Comparison of ENCODE assay signal across 8 cellular contexts in the genomic region with DNA sequence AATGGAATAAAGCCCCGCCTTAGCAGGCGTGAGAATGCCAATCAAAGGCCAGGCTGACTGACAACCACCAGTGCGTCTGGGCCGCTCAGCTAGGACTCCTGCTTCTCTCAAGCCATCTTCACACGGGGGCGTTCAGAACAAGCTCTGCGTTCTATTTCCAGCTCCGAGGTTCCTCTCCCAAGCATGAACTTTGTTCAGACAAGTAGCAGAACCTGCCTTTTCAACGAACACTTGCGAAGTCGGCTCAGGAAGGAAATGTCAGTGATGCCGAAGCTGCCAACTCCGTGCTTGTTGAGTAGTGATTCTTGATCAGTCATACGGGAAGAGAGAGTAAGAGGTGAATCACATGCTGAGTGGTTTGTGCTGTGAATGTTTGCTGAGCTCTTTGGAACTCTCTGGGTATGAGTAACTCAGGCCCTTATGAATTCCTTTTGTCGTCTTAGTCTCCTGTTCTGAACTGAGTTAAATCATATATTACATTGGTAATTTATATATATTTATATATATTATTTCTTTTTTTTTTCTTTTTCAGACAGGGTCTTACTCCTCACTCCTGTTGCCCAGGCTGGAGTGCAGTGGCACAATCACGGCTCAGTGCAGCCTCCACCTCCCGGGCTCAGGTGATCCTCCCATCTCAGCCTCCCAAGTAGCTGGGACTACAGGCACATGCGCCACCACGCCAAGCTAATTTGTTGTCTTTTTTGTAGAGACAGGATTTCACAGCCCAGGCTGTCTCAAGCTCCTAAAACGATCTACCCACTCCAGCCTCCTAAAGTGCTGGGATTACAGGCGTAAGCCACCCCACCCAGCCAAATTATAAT. TPM values are rescaled to one million over a fixed set of nuclear protein-coding genes. Genes with fewer than 3 reads are reported as not detected.
DNase-seq lines count a peak whose midpoint lies in the region; ATAC-seq and TF ChIP-seq lines count a peak whose summit lies in the region.

No MANE protein-coding gene starts in this region.

- no peak for TF ChIP-seq CTCF in activated B cell treated with CpG ODN at 0.5 μM for 24 hours (IDR thresholded peaks at IDR 0.05)
- no peak for TF ChIP-seq CTCF in chondrocyte (IDR thresholded peaks at IDR 0.05)

- peak overlapping the region; percentile 97 for H3K27ac Mint-ChIP-seq in activated B cell treated with CpG ODN at 0.5 μM for 24 hours
- H3K27ac Mint-ChIP-seq in chondrocyte (ENCODE audit: unreplicated experiment), result peak overlapping the region; percentile 99

- intact Hi-C loops in activated B cell treated with CpG ODN at 0.5 μM for 24 hours (cut with micrococcal nuclease) (loop anchor here (1.0 to 5.0 kb wide), 3 partner anchors 12 to 35 kb away; no protein-coding TSS in a partner anchor), posterior vena cava (cut with DNase I) (no loop called here)

- ATAC-seq in HG03378 (IDR thresholded peaks at IDR 0.05; ENCODE audit: unreplicated experiment) (peak; percentile 84), activated B cell treated with CpG ODN at 0.5 μM for 24 hours (ENCODE audit: low read depth) (peak; percentile 87)

- CTCF ChIA-PET in activated B cell treated with CpG ODN at 0.5 μM for 24 hours (lab: Charles Lee), result interaction anchor here (0.6 to 2.8 kb wide), 9 partner anchors 9 to 96 kb away, joined by 3 to 11 read pairs (median 7); a partner anchor contains a TSS

- POLR2A ChIA-PET in activated B cell treated with CpG ODN at 0.5 μM for 24 hours (lab: Charles Lee), result interaction anchor here (0.5 to 3.3 kb wide), 20 partner anchors 8 to 1456 kb away, joined by 3 to 130 read pairs (median 4); a partner anchor contains a TSS

- DNase-seq in AG08396 (ENCODE audit: low spot score) (peak; percentile 93), GM19238 (ENCODE audit: insufficient read length, low spot score) (peak; percentile 60), activated B cell treated with CpG ODN at 0.5 μM for 24 hours (peak; percentile 48), chondrocyte (ENCODE audit: low spot score) (no peak), posterior vena cava (ENCODE audit: low spot score) (peak; percentile 75), T-helper 9 cell (no peak), NCI-H748 (lab: John Stamatoyannopoulos, UW; ENCODE audit: unreplicated experiment) (no peak)

- H3K36me3 Mint-ChIP-seq in activated B cell treated with CpG ODN at 0.5 μM for 24 hours (ENCODE audit: low read depth) (no peaks in the 10 kb centered on the region), chondrocyte (ENCODE audit: low read depth) (no peaks in the 10 kb centered on the region)

- H3K27me3 Mint-ChIP-seq in activated B cell treated with CpG ODN at 0.5 μM for 24 hours (no peaks in the 10 kb centered on the region), chondrocyte (ENCODE audit: low read depth) (no peaks in the 10 kb centered on the region)

- peak overlapping the region; percentile 75 for H3K4me3 Mint-ChIP-seq in activated B cell treated with CpG ODN at 0.5 μM for 24 hours
- H3K4me3 Mint-ChIP-seq in chondrocyte (ENCODE audit: unreplicated experiment), result peak overlapping the region; percentile 53

- H3K4me1 Mint-ChIP-seq in activated B cell treated with CpG ODN at 0.5 μM for 24 hours (peaks cover 49% of the 10 kb centered on the region), chondrocyte (ENCODE audit: low read depth) (peaks cover 16% of the 10 kb centered on the region)

- no peaks in the 10 kb centered on the region for H3K9me3 Mint-ChIP-seq in activated B cell treated with CpG ODN at 0.5 μM for 24 hours
- H3K9me3 Mint-ChIP-seq in chondrocyte (ENCODE audit: low read depth), result no peaks in the 10 kb centered on the region

RNA-seq across cellular contexts. Expression of a gene that starts 29.4 kb away (rescaled TPM):
- total RNA-seq in activated B cell treated with CpG ODN at 0.5 μM for 24 hours (38.6 and 41.4 TPM in 2 replicates), chondrocyte (7.1 to 10.0 TPM (median 9.1 TPM) in 3 replicates), posterior vena cava (1 to 10 TPM; 3.3 to 7.6 TPM)

Comparison
In these comparisons a context has a peak if more than half of its experiments do, and no peak if none do; other contexts are left out.
1. DNase-seq: peak in AG08396 (single experiment), GM19238 (single experiment), activated B cell treated with CpG ODN at 0.5 μM for 24 hours (single experiment) and posterior vena cava (single experiment); none in chondrocyte (single experiment), T-helper 9 cell (single experiment) and NCI-H748 (single experiment).